In the genomic region with DNA sequence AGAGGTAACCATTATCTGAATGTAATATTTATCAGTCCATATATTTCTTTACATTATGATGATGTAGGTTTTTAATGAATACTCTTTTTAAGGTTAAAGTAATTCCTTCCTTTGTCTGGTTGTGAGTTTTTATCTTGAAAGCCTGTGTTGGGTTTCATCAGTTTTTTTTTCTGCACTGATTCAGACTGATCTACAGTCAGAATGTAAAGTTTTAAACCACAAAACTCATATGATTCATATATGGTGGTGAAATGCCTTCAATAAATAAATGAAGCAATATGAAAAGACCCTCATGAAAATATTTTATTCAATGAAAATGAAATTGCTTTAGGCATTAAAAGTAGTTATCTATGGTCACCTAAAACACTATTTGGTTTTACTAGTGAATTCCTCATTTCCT, we compare ENCODE assay signal across 25 cellular contexts. TPM values are rescaled to one million over a fixed set of nuclear protein-coding genes. Genes with fewer than 3 reads are reported as not detected.
DNase-seq lines count a peak whose midpoint lies in the region; ATAC-seq and TF ChIP-seq lines count a peak whose summit lies in the region.
"Had no signal": no experiment of that assay in that cellular context is flagged by ENCODE, and none has a peak within 500 bp of the region (broad histone marks: within the 10 kb centered on the region; RNA-seq: fewer than 3 reads in every experiment).

No MANE protein-coding gene starts in this region.

- BruUV-seq in MCF 10A (replicated peaks; lab: Mats Ljungman, UMichigan): no TSS peak

- no peak overlapping the region for H3K4me3 ChIP-seq in breast epithelium
- H3K4me3 ChIP-seq in brain microvascular endothelial cell (ENCODE audit: low read depth, low read length): no peak overlapping the region
- H3K4me3 ChIP-seq in fibroblast of lung (replicated peaks in 1 of 4; ENCODE audit: control extremely low read depth in 1 of 4, insufficient read depth in 1 of 4, low read depth in 3 of 4, low read length in 4 of 4): no peak overlapping the region
- H3K4me3 ChIP-seq in upper lobe of left lung: no peak overlapping the region
- no peak overlapping the region for H3K4me3 ChIP-seq in esophagus squamous epithelium
- H3K4me3 ChIP-seq: SJSA1 had no signal

- in situ Hi-C loops in brain microvascular endothelial cell (cut with HindIII; ENCODE audit: low pct_ligation_motif_present, low sequenced_read_pairs): no loop called here

- H3K4me3 Mint-ChIP-seq in MCF 10A (ENCODE audit: unreplicated experiment): no peak overlapping the region
- H3K4me3 Mint-ChIP-seq: CD8-positive, alpha-beta T cell; IgD-negative memory B cell had no signal

- H3K27ac ChIP-seq in breast epithelium (no peak overlapping the region), brain microvascular endothelial cell (peak overlapping the region; percentile 32), fibroblast of lung (ENCODE audit: insufficient read depth, low read length) (no peak overlapping the region), upper lobe of left lung (no peak overlapping the region), esophagus squamous epithelium (no peak overlapping the region)
- H3K27ac ChIP-seq: 22Rv1, SJSA1 had no signal

- H3K9me3 Mint-ChIP-seq in MCF 10A (ENCODE audit: unreplicated experiment): no peaks in the 10 kb centered on the region
- H3K9me3 Mint-ChIP-seq: CD8-positive, alpha-beta T cell; IgD-negative memory B cell had no signal

- peak overlapping the region; percentile 18 for H3K27ac Mint-ChIP-seq in MCF 10A (ENCODE audit: low read depth, unreplicated experiment)
- H3K27ac Mint-ChIP-seq: CD8-positive, alpha-beta T cell; IgD-negative memory B cell had no signal

- H4K20me1 ChIP-seq in fibroblast of lung (ENCODE audit: control insufficient read depth, extremely low read depth, insufficient read depth, low read length): no peaks in the 10 kb centered on the region

- no peaks in the 10 kb centered on the region for H3K79me2 ChIP-seq in fibroblast of lung (ENCODE audit: control insufficient read depth, insufficient read depth, low read length)

- H3K27me3 ChIP-seq in breast epithelium: no peaks in the 10 kb centered on the region
- no peaks in the 10 kb centered on the region for H3K27me3 ChIP-seq in brain microvascular endothelial cell (replicated peaks)
- no peaks in the 10 kb centered on the region for H3K27me3 ChIP-seq in fibroblast of lung (ENCODE audit: control insufficient read depth, insufficient read depth, low read length)
- no peaks in the 10 kb centered on the region for H3K27me3 ChIP-seq in upper lobe of left lung
- H3K27me3 ChIP-seq in esophagus squamous epithelium: no peaks in the 10 kb centered on the region
- H3K27me3 ChIP-seq: SJSA1 had no signal

- no peak for TF ChIP-seq EP300 in upper lobe of left lung (IDR thresholded peaks at IDR 0.05)

- H3K4me2 ChIP-seq in fibroblast of lung (ENCODE audit: extremely low read depth, insufficient read depth, low read length): no peak overlapping the region

- H3K4me1 ChIP-seq in breast epithelium (no peaks in the 10 kb centered on the region), fibroblast of lung (ENCODE audit: control insufficient read depth, extremely low read depth, insufficient read depth, low read length) (no peaks in the 10 kb centered on the region), upper lobe of left lung (peaks cover 0 to 8% (median 0%) of the 10 kb centered on the region in 4 donors), esophagus squamous epithelium (peaks cover 0 to 8% (median 0%) of the 10 kb centered on the region in 3 donors)

- TF ChIP-seq CTCF in MCF 10A (IDR thresholded peaks at IDR 0.05; ENCODE audit: unreplicated experiment) (no peak), breast epithelium (IDR thresholded peaks at IDR 0.05) (no peak), brain microvascular endothelial cell (IDR thresholded peaks at IDR 0.05; ENCODE audit: low read depth, low read length, missing control alignments) (no peak), fibroblast of lung (conservative IDR thresholded peaks at IDR 0.05 in 1 of 2, IDR thresholded peaks at IDR 0.05 in 1 of 2; ENCODE audit: low read depth in 1 of 2, low read length in 2 of 2) (no peak), upper lobe of left lung (IDR thresholded peaks at IDR 0.05) (no peak), esophagus squamous epithelium (IDR thresholded peaks at IDR 0.05) (no peak)

- intact Hi-C loops in MCF 10A (cut with micrococcal nuclease) (no loop called here), breast epithelium (cut with DNase I; ENCODE audit: low total_unique reads) (no loop called here), esophagus squamous epithelium (cut with DNase I) (no loop called here)

- no peak for TF ChIP-seq POLR2A in breast epithelium (IDR thresholded peaks at IDR 0.05)
- no peak for TF ChIP-seq POLR2A in upper lobe of left lung (IDR thresholded peaks at IDR 0.05)
- no peak for TF ChIP-seq POLR2A in esophagus squamous epithelium (IDR thresholded peaks at IDR 0.05)

- H3K36me3 Mint-ChIP-seq in MCF 10A (ENCODE audit: insufficient read depth, unreplicated experiment): no peaks in the 10 kb centered on the region
- H3K36me3 Mint-ChIP-seq: CD8-positive, alpha-beta T cell; IgD-negative memory B cell had no signal

- H3K27me3 Mint-ChIP-seq in MCF 10A (ENCODE audit: insufficient read depth, unreplicated experiment): no peaks in the 10 kb centered on the region

- H3K4me1 Mint-ChIP-seq in MCF 10A (ENCODE audit: insufficient read depth, unreplicated experiment): peaks cover 21% of the 10 kb centered on the region
- H3K4me1 Mint-ChIP-seq: IgD-negative memory B cell had no signal

- H3K9ac ChIP-seq in fibroblast of lung (ENCODE audit: insufficient read depth, low read length): no peak overlapping the region

- POLR2A ChIA-PET in MCF 10A (lab: Yijun Ruan, JAX): interaction anchor here (0.7 to 0.9 kb wide), 3 partner anchors 16 to 78 kb away, joined by 3 read pairs; no protein-coding TSS in a partner anchor

- no peak overlapping the region for H2AFZ ChIP-seq in fibroblast of lung (ENCODE audit: low read length)

- DNase-seq in MCF 10A (ENCODE audit: unreplicated experiment) (peak; percentile 22), breast epithelium (ENCODE audit: low spot score in 2 of 2) (no peak), brain microvascular endothelial cell (no peak), fibroblast of lung (ENCODE audit: low read depth in 2 of 2) (peak; percentile 18 to 36), upper lobe of left lung (no peak), ecto neural progenitor cell (ENCODE audit: low spot score) (no peak), esophagus squamous epithelium (lab: John Stamatoyannopoulos, UW) (no peak)
- DNase-seq: AML-193; C1 segment of cervical spinal cord; CD8-positive, alpha-beta T cell; GOT3; HCEC 1CT; MV-4-11; NCI-H1105 treated with DMSO at 0.1 percent for 48 hours; NCI-H2029 treated with DMSO at 0.1 percent for 48 hours; NCI-H2171; NCI-H345; NCI-H524; NCI-H82 had no signal

- H3K36me3 ChIP-seq in breast epithelium (no peaks in the 10 kb centered on the region), brain microvascular endothelial cell (replicated peaks) (peaks cover 4% of the 10 kb centered on the region), fibroblast of lung (ENCODE audit: control insufficient read depth, insufficient read depth, low read length) (no peaks in the 10 kb centered on the region), upper lobe of left lung (no peaks in the 10 kb centered on the region), esophagus squamous epithelium (no peaks in the 10 kb centered on the region)
- H3K36me3 ChIP-seq: SJSA1 had no signal

- H3K9me3 ChIP-seq in breast epithelium (peaks cover 0 to 1% of the 10 kb centered on the region in 2 donors), fibroblast of lung (ENCODE audit: control insufficient read depth, insufficient read depth, low read depth, low read length) (no peaks in the 10 kb centered on the region), upper lobe of left lung (no peaks in the 10 kb centered on the region), esophagus squamous epithelium (no peaks in the 10 kb centered on the region)
- H3K9me3 ChIP-seq: SJSA1 had no signal

- ATAC-seq in upper lobe of left lung (ENCODE audit: low FRiP score in 2 of 2) (no peak), HG02798 (IDR thresholded peaks at IDR 0.05; ENCODE audit: poor library complexity, unreplicated experiment) (no peak)
- ATAC-seq: CD8-positive, alpha-beta T cell; Right ventricle myocardium inferior had no signal

- CTCF ChIA-PET in MCF 10A (lab: Yijun Ruan, JAX): no interaction called here

RNA-seq across cellular contexts. Expression of a gene that starts 47.1 kb away (rescaled TPM):
- 19.3 and 29.1 TPM in 2 replicates for total RNA-seq in MCF 10A (2022)
- 100 to 1,000 TPM in 2 of 3 donors, 10 to 100 TPM in 1; 21.8 to 132 (median 105) TPM for total RNA-seq in breast epithelium
- total RNA-seq in fibroblast of lung: 0.26 and 0.33 TPM in 2 replicates
- polyA plus RNA-seq in fibroblast of lung: 0.27 and 3.0 TPM in 2 replicates
- 0.08 and 1.7 TPM in 2 replicates for polyA plus RNA-seq in fibroblast of lung (2012)
- 11.4 TPM in 1 of 2 replicates, not detected in the other for polyA minus RNA-seq in fibroblast of lung (ENCODE audit: low replicate concordance)
- total RNA-seq in upper lobe of left lung: 10 to 100 TPM; 35.4 to 83.2 (median 58.1) TPM
- 100 to 1,000 TPM in 1 of 4 donors, 10 to 100 TPM in 3; 33.4 to 286 (median 47.6) TPM for total RNA-seq in esophagus squamous epithelium
- polyA plus RNA-seq: AG04450, IgD-negative memory B cell had no signal

Comparison
In these comparisons a context has a peak if more than half of its experiments do, and no peak if none do; other contexts are left out.
1. DNase-seq: peak in MCF 10A (single experiment) and fibroblast of lung (2 of 2); none in breast epithelium (0 of 2), brain microvascular endothelial cell (single experiment), upper lobe of left lung (0 of 2), ecto neural progenitor cell (single experiment) and esophagus squamous epithelium (single experiment).
2. RNA of a gene that starts 47.1 kb away (total RNA-seq): 21.8 to 132 TPM in breast epithelium, 35.4 to 83.2 TPM in upper lobe of left lung, 33.4 to 286 TPM in esophagus squamous epithelium and 19.3 to 29.1 TPM in MCF 10A; 0.26 to 0.33 TPM in fibroblast of lung; every median in the first group is over 10 times any median in the second.